12 cellular contexts compared by ENCODE assay signal in genomic region chr12:46212108-46212982, GRCh38. TPM values are rescaled to one million over a fixed set of nuclear protein-coding genes. Genes with fewer than 3 reads are reported as not detected.
DNase-seq lines count a peak whose midpoint lies in the region; ATAC-seq and TF ChIP-seq lines count a peak whose summit lies in the region.
"Had no signal": no experiment of that assay in that cellular context is flagged by ENCODE, and none has a peak within 500 bp of the region (broad histone marks: within the 10 kb centered on the region; RNA-seq: fewer than 3 reads in every experiment).

No MANE protein-coding gene starts in this region.

- no peak for ATAC-seq in activated T-helper 17 cell treated with anti-CD3 and anti-CD28 coated beads, Interleukin-2, amount 50 U/mL, for 72 hours (replicated peaks)
- no peak for ATAC-seq in GM19452 (IDR thresholded peaks at IDR 0.05; ENCODE audit: unreplicated experiment)

- H3K4me3 ChIP-seq in KMS-11 (IDR thresholded peaks at IDR 0.05; ENCODE audit: insufficient read depth, low read depth, low read length) (no peak overlapping the region), rectal smooth muscle tissue (ENCODE audit: low read length) (no peak overlapping the region)
- H3K4me3 ChIP-seq: esophagus squamous epithelium had no signal

- H3K27me3 Mint-ChIP-seq in T-helper 2 cell treated with Interferon-gamma antibody and Interleukin-4, amounts not matched to agents 5 μg/mL and 100 μg/mL, for 36 hours (ENCODE audit: low read depth): no peaks in the 10 kb centered on the region
- H3K27me3 Mint-ChIP-seq in activated T-helper 17 cell treated with anti-CD3 and anti-CD28 coated beads, Interleukin-2, amount 50 U/mL, for 72 hours: no peaks in the 10 kb centered on the region
- H3K27me3 Mint-ChIP-seq: type B pancreatic cell had no signal

- H3K9ac ChIP-seq in KMS-11 (no peak overlapping the region), rectal smooth muscle tissue (ENCODE audit: low read length) (no peak overlapping the region)

- no peak overlapping the region for H3K4me3 Mint-ChIP-seq in T-helper 2 cell treated with Interferon-gamma antibody and Interleukin-4, amounts not matched to agents 5 μg/mL and 100 μg/mL, for 36 hours
- H3K4me3 Mint-ChIP-seq in activated T-helper 17 cell treated with anti-CD3 and anti-CD28 coated beads, Interleukin-2, amount 50 U/mL, for 72 hours: peak overlapping the region; percentile 88
- H3K4me3 Mint-ChIP-seq: type B pancreatic cell had no signal

- DNase-seq in T-helper 2 cell treated with Interferon-gamma antibody and Interleukin-4, amounts not matched to agents 5 μg/mL and 100 μg/mL, for 36 hours (ENCODE audit: low spot score): no peak
- DNase-seq in T-helper 2 cell: no peak
- no peak for DNase-seq in DMS153 (lab: John Stamatoyannopoulos, UW)
- no peak for DNase-seq in NCI-H1105 treated with DMSO at 0.1 percent for 48 hours (lab: John Stamatoyannopoulos, UW)
- DNase-seq: central memory CD4-positive, alpha-beta T cell; esophagus squamous epithelium; NCI-H2227 treated with DMSO at 0.1 percent for 48 hours had no signal

- peak overlapping the region; percentile 36; the same call in 1 of the 2 replicates for H3K4me2 ChIP-seq in KMS-11

- H3K9me3 Mint-ChIP-seq in T-helper 2 cell treated with Interferon-gamma antibody and Interleukin-4, amounts not matched to agents 5 μg/mL and 100 μg/mL, for 36 hours: no peaks in the 10 kb centered on the region
- no peaks in the 10 kb centered on the region for H3K9me3 Mint-ChIP-seq in activated T-helper 17 cell treated with anti-CD3 and anti-CD28 coated beads, Interleukin-2, amount 50 U/mL, for 72 hours
- H3K9me3 Mint-ChIP-seq: type B pancreatic cell had no signal

- H3K36me3 Mint-ChIP-seq in T-helper 2 cell treated with Interferon-gamma antibody and Interleukin-4, amounts not matched to agents 5 μg/mL and 100 μg/mL, for 36 hours (ENCODE audit: low read depth): peaks cover 66% of the 10 kb centered on the region
- H3K36me3 Mint-ChIP-seq in activated T-helper 17 cell treated with anti-CD3 and anti-CD28 coated beads, Interleukin-2, amount 50 U/mL, for 72 hours (ENCODE audit: low read depth): peaks cover 99% of the 10 kb centered on the region

- H3K4me1 ChIP-seq in KMS-11 (ENCODE audit: low read depth, poor library complexity, severe bottlenecking): peaks cover 68% of the 10 kb centered on the region
- peaks cover 18% of the 10 kb centered on the region for H3K4me1 ChIP-seq in rectal smooth muscle tissue (ENCODE audit: control insufficient read depth, insufficient read depth, low read length)

- no peak overlapping the region for H2AFZ ChIP-seq in KMS-11 (ENCODE audit: low read depth)

- peaks cover 58% of the 10 kb centered on the region for H3K79me2 ChIP-seq in KMS-11 (ENCODE audit: insufficient read depth, low read depth)

- TF ChIP-seq CTCF in KMS-11 (conservative IDR thresholded peaks at IDR 0.05; ENCODE audit: low read depth, low read length): no peak

- H4K20me1 ChIP-seq in KMS-11 (ENCODE audit: insufficient read depth): no peaks in the 10 kb centered on the region

- no peaks in the 10 kb centered on the region for H3K36me3 ChIP-seq in KMS-11 (ENCODE audit: insufficient read depth)
- no peaks in the 10 kb centered on the region for H3K36me3 ChIP-seq in rectal smooth muscle tissue (ENCODE audit: control insufficient read depth, insufficient read depth, low read length)

- no peak overlapping the region; the same call in 1 of the 2 replicates for H3K27ac ChIP-seq in KMS-11
- H3K27ac ChIP-seq in rectal smooth muscle tissue (ENCODE audit: low read depth, low read length): peak overlapping the region; percentile 1
- H3K27ac ChIP-seq: esophagus squamous epithelium had no signal

- peaks cover 84% of the 10 kb centered on the region for H3K4me1 Mint-ChIP-seq in T-helper 2 cell treated with Interferon-gamma antibody and Interleukin-4, amounts not matched to agents 5 μg/mL and 100 μg/mL, for 36 hours (ENCODE audit: low read depth)
- peaks cover 59% of the 10 kb centered on the region for H3K4me1 Mint-ChIP-seq in activated T-helper 17 cell treated with anti-CD3 and anti-CD28 coated beads, Interleukin-2, amount 50 U/mL, for 72 hours

- H3K27me3 ChIP-seq in KMS-11 (ENCODE audit: insufficient read depth, low read depth) (no peaks in the 10 kb centered on the region), rectal smooth muscle tissue (ENCODE audit: control insufficient read depth, insufficient read depth, low read length) (no peaks in the 10 kb centered on the region)
- H3K27me3 ChIP-seq: esophagus squamous epithelium had no signal

- H3K27ac Mint-ChIP-seq in T-helper 2 cell treated with Interferon-gamma antibody and Interleukin-4, amounts not matched to agents 5 μg/mL and 100 μg/mL, for 36 hours: peak overlapping the region; percentile 84
- H3K27ac Mint-ChIP-seq in activated T-helper 17 cell treated with anti-CD3 and anti-CD28 coated beads, Interleukin-2, amount 50 U/mL, for 72 hours: peak overlapping the region; percentile 99
- H3K27ac Mint-ChIP-seq: type B pancreatic cell had no signal

RNA-seq across cellular contexts. Expression of gene SLC38A1, which starts 56.5 kb away (rescaled TPM):
- 100 to 1,000 TPM; 161 to 192 TPM for total RNA-seq in activated T-helper 17 cell treated with anti-CD3 and anti-CD28 coated beads, Interleukin-2, amount 50 U/mL, for 72 hours
